1 cellular context compared by ENCODE assay signal in genomic region chr22:28940441-28940840, GRCh38.
A peak's percentile ranks its signal among the peaks of the same experiment; 100 is the strongest.
TF ChIP-seq lines count a peak whose summit lies in the region.

No MANE protein-coding gene starts in this region.

TF ChIP-seq in HepG2, 621 proteins besides CTCF, POLR2A, EP300 and RAD21:
- TF ChIP-seq ZFP62 (CRISPR knock-in tag; IDR thresholded peaks at IDR 0.05): no peak
- TF ChIP-seq RARA (CRISPR knock-in tag; IDR thresholded peaks at IDR 0.05): peak; percentile 45; the same call in 1 of the 2 replicates
- 0 out of 2 replicates have a peak, but pooled peaks have one; percentile 24 for TF ChIP-seq ZNF770 (CRISPR knock-in tag; IDR thresholded peaks at IDR 0.05)
- TF ChIP-seq MTF2 (CRISPR knock-in tag; IDR thresholded peaks at IDR 0.05; ENCODE audit: borderline replicate concordance): no peak
- TF ChIP-seq, protein P1, sequence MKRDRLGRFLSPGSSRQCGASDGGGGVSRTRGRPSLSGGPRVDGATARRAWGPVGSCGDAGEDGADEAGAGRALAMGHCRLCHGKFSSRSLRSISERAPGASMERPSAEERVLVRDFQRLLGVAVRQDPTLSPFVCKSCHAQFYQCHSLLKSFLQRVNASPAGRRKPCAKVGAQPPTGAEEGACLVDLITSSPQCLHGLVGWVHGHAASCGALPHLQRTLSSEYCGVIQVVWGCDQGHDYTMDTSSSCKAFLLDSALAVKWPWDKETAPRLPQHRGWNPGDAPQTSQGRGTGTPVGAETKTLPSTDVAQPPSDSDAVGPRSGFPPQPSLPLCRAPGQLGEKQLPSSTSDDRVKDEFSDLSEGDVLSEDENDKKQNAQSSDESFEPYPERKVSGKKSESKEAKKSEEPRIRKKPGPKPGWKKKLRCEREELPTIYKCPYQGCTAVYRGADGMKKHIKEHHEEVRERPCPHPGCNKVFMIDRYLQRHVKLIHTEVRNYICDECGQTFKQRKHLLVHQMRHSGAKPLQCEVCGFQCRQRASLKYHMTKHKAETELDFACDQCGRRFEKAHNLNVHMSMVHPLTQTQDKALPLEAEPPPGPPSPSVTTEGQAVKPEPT (CRISPR knock-in tag; IDR thresholded peaks at IDR 0.05; ENCODE audit: low read depth): no peak
- peak; percentile 43; the same call in 1 of the 2 replicates for TF ChIP-seq HNF4A (CRISPR knock-in tag; IDR thresholded peaks at IDR 0.05)
- TF ChIP-seq, protein P2, sequence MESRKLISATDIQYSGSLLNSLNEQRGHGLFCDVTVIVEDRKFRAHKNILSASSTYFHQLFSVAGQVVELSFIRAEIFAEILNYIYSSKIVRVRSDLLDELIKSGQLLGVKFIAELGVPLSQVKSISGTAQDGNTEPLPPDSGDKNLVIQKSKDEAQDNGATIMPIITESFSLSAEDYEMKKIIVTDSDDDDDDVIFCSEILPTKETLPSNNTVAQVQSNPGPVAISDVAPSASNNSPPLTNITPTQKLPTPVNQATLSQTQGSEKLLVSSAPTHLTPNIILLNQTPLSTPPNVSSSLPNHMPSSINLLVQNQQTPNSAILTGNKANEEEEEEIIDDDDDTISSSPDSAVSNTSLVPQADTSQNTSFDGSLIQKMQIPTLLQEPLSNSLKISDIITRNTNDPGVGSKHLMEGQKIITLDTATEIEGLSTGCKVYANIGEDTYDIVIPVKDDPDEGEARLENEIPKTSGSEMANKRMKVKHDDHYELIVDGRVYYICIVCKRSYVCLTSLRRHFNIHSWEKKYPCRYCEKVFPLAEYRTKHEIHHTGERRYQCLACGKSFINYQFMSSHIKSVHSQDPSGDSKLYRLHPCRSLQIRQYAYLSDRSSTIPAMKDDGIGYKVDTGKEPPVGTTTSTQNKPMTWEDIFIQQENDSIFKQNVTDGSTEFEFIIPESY (CRISPR knock-in tag; IDR thresholded peaks at IDR 0.05): peak; percentile 92
- TF ChIP-seq NR2F1 (CRISPR knock-in tag; IDR thresholded peaks at IDR 0.05): 0 out of 4 replicates have a peak, but pooled peaks of 1 of the 2 experiments have one; percentile 37
- TF ChIP-seq NR2C2 (CRISPR knock-in tag; IDR thresholded peaks at IDR 0.05; ENCODE audit: borderline replicate concordance): 0 out of 2 replicates have a peak, but pooled peaks have one; percentile 14
